1 cellular context compared by ENCODE assay signal in genomic region chr10:46223064-46223480, GRCh38.
A peak's percentile ranks its signal among the peaks of the same experiment; 100 is the strongest.
TF ChIP-seq lines count a peak whose summit lies in the region.

No MANE protein-coding gene starts in this region.

TF ChIP-seq in H1, 55 proteins besides CTCF, POLR2A, EP300 and RAD21 (continued from another document):
- no peak for TF ChIP-seq TBP (IDR thresholded peaks at IDR 0.05; ENCODE audit: low read depth, low read length)
- TF ChIP-seq MAX (IDR thresholded peaks at IDR 0.05), result peak; percentile 62
- TF ChIP-seq MAFK (IDR thresholded peaks at IDR 0.05; ENCODE audit: low read depth, low read length), result no peak
- no peak for TF ChIP-seq TCF12 (IDR thresholded peaks at IDR 0.05; ENCODE audit: low read depth, low read length)
- TF ChIP-seq CHD2 (IDR thresholded peaks at IDR 0.05; ENCODE audit: low read length), result no peak
- no peak for TF ChIP-seq HDAC6 (IDR thresholded peaks at IDR 0.05; ENCODE audit: low read depth, low read length)
TF ChIP-seq in H1: peak in this region for 2.
